ENCODE assay signal across 9 cellular contexts in the genomic region with DNA sequence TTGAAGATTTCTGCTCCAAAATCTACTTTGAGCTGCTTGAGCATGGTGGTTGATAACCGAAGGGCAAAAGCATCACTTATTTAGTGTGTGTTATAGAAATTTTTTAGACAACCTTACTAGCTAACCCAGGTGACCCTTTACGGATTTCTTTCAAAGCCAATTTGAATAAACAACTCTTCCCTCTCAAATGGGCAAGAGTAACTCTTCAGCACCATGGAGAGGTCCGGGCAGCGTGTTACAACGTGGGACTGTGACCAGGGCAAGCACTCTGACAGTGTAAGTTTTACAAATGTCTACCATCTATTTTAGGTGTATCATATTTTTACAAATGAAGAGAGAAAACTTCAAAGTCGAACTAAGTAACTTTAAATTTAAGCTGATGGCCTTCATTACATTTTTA.
DNase-seq lines count a peak whose midpoint lies in the region; ATAC-seq and TF ChIP-seq lines count a peak whose summit lies in the region.
"Had no signal": no experiment of that assay in that cellular context is flagged by ENCODE, and none has a peak within 500 bp of the region (broad histone marks: within the 10 kb centered on the region; RNA-seq: fewer than 3 reads in every experiment).

No MANE protein-coding gene starts in this region.

- TF ChIP-seq CTCF in GM23338 (conservative IDR thresholded peaks at IDR 0.05; ENCODE audit: low read depth in 2 of 2): no peak
- no peak for TF ChIP-seq CTCF in colonic mucosa (IDR thresholded peaks at IDR 0.05)

- no peaks in the 10 kb centered on the region; the same call in 1 of the 2 replicates for H4K20me1 ChIP-seq in GM23338 (replicated peaks; ENCODE audit: insufficient read depth)

- H2AFZ ChIP-seq in GM23338: no peak overlapping the region

- DNase-seq in GM23338 (ENCODE audit: low spot score): peak; percentile 84
- DNase-seq in NAMALWA (ENCODE audit: low spot score): peak; percentile 47
- DNase-seq in colonic mucosa: peak; percentile 21
- peak; percentile 80 for DNase-seq in myocyte (ENCODE audit: low read depth)
- no peak for DNase-seq in NCI-H2029 (lab: John Stamatoyannopoulos, UW)
- DNase-seq in cerebellar nuclear complex (lab: John Stamatoyannopoulos, UW): no peak
- no peak for DNase-seq in stimulated activated CD4-positive, alpha-beta T cell treated with anti-CD3 and anti-CD28 coated beads, Interleukin-12 subunit alpha, Interleukin-12 subunit beta, amount 100 ng/mL, for 4 hours
- DNase-seq: NCI-H187 treated with DMSO at 0.1 percent for 48 hours had no signal

- H3K36me3 ChIP-seq in GM23338 (ENCODE audit: insufficient read depth): no peaks in the 10 kb centered on the region
- no peaks in the 10 kb centered on the region for H3K36me3 ChIP-seq in colonic mucosa

- H3K27me3 ChIP-seq in GM23338 (ENCODE audit: insufficient read depth) (no peaks in the 10 kb centered on the region), colonic mucosa (no peaks in the 10 kb centered on the region)

- no peak overlapping the region for H3K4me2 ChIP-seq in GM23338

- no peaks in the 10 kb centered on the region for H3K79me2 ChIP-seq in GM23338 (replicated peaks; ENCODE audit: insufficient read depth)

- peak; percentile 70 for ATAC-seq in GM23338
- ATAC-seq in stimulated activated memory B cell treated with anti-CD40 and anti-IgM and Interleukin-4, amounts not matched to agents 10 μg/mL and 1 μg/mL and 100 μg/mL, for 72 hours: no peak

- H3K4me3 ChIP-seq in GM23338 (no peak overlapping the region), colonic mucosa (no peak overlapping the region)

- no peaks in the 10 kb centered on the region for H3K9me2 ChIP-seq in GM23338 (ENCODE audit: insufficient read depth)

- no peak overlapping the region for H3K27ac Mint-ChIP-seq in GM23338
- H3K27ac Mint-ChIP-seq in stimulated activated memory B cell treated with anti-CD40 and anti-IgM and Interleukin-4, amounts not matched to agents 10 μg/mL and 1 μg/mL and 100 μg/mL, for 72 hours: no peak overlapping the region

- no peaks in the 10 kb centered on the region for H3K9me3 Mint-ChIP-seq in GM23338
- no peaks in the 10 kb centered on the region for H3K9me3 Mint-ChIP-seq in stimulated activated memory B cell treated with anti-CD40 and anti-IgM and Interleukin-4, amounts not matched to agents 10 μg/mL and 1 μg/mL and 100 μg/mL, for 72 hours

- H3K4me3 Mint-ChIP-seq in GM23338: no peak overlapping the region
- H3K4me3 Mint-ChIP-seq in stimulated activated memory B cell treated with anti-CD40 and anti-IgM and Interleukin-4, amounts not matched to agents 10 μg/mL and 1 μg/mL and 100 μg/mL, for 72 hours: no peak overlapping the region

- H3K27me3 Mint-ChIP-seq in GM23338 (ENCODE audit: insufficient read depth, low read depth, poor library complexity): no peaks in the 10 kb centered on the region
- peaks cover 9% of the 10 kb centered on the region for H3K27me3 Mint-ChIP-seq in stimulated activated memory B cell treated with anti-CD40 and anti-IgM and Interleukin-4, amounts not matched to agents 10 μg/mL and 1 μg/mL and 100 μg/mL, for 72 hours

- no peaks in the 10 kb centered on the region for H3K4me1 Mint-ChIP-seq in GM23338
- no peaks in the 10 kb centered on the region for H3K4me1 Mint-ChIP-seq in stimulated activated memory B cell treated with anti-CD40 and anti-IgM and Interleukin-4, amounts not matched to agents 10 μg/mL and 1 μg/mL and 100 μg/mL, for 72 hours

- no peaks in the 10 kb centered on the region for H3F3A ChIP-seq in GM23338 (replicated peaks; ENCODE audit: low read depth)

- intact Hi-C loops in colonic mucosa (cut with DNase I): no loop called here

- H3K27ac ChIP-seq in GM23338 (ENCODE audit: low read depth) (no peak overlapping the region), colonic mucosa (no peak overlapping the region)

- no peaks in the 10 kb centered on the region for H3K36me3 Mint-ChIP-seq in GM23338 (ENCODE audit: low read depth)
- no peaks in the 10 kb centered on the region for H3K36me3 Mint-ChIP-seq in stimulated activated memory B cell treated with anti-CD40 and anti-IgM and Interleukin-4, amounts not matched to agents 10 μg/mL and 1 μg/mL and 100 μg/mL, for 72 hours

- no peaks in the 10 kb centered on the region for H3K4me1 ChIP-seq in GM23338 (ENCODE audit: insufficient read depth)
- H3K4me1 ChIP-seq in colonic mucosa: no peaks in the 10 kb centered on the region

- H3K9me3 ChIP-seq in colonic mucosa: no peaks in the 10 kb centered on the region

- no peak overlapping the region for H3K9ac ChIP-seq in colonic mucosa (ENCODE audit: low read depth in 2 of 2, low read length in 2 of 2)

TF ChIP-seq in GM23338, 12 proteins besides CTCF, POLR2A, EP300 and RAD21:
- TF ChIP-seq, protein P1, sequence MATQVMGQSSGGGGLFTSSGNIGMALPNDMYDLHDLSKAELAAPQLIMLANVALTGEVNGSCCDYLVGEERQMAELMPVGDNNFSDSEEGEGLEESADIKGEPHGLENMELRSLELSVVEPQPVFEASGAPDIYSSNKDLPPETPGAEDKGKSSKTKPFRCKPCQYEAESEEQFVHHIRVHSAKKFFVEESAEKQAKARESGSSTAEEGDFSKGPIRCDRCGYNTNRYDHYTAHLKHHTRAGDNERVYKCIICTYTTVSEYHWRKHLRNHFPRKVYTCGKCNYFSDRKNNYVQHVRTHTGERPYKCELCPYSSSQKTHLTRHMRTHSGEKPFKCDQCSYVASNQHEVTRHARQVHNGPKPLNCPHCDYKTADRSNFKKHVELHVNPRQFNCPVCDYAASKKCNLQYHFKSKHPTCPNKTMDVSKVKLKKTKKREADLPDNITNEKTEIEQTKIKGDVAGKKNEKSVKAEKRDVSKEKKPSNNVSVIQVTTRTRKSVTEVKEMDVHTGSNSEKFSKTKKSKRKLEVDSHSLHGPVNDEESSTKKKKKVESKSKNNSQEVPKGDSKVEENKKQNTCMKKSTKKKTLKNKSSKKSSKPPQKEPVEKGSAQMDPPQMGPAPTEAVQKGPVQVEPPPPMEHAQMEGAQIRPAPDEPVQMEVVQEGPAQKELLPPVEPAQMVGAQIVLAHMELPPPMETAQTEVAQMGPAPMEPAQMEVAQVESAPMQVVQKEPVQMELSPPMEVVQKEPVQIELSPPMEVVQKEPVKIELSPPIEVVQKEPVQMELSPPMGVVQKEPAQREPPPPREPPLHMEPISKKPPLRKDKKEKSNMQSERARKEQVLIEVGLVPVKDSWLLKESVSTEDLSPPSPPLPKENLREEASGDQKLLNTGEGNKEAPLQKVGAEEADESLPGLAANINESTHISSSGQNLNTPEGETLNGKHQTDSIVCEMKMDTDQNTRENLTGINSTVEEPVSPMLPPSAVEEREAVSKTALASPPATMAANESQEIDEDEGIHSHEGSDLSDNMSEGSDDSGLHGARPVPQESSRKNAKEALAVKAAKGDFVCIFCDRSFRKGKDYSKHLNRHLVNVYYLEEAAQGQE (IDR thresholded peaks at IDR 0.05; ENCODE audit: unreplicated experiment): peak; percentile 88
- no peak for TF ChIP-seq EZH2 (IDR thresholded peaks at IDR 0.05; ENCODE audit: low read depth, unreplicated experiment)

Comparison
In these comparisons a context has a peak if more than half of its experiments do, and no peak if none do; other contexts are left out.
1. DNase-seq: peak in GM23338 (single experiment), NAMALWA (single experiment), colonic mucosa (single experiment) and myocyte (single experiment); none in NCI-H2029 (single experiment), cerebellar nuclear complex (0 of 2) and stimulated activated CD4-positive, alpha-beta T cell treated with anti-CD3 and anti-CD28 coated beads, Interleukin-12 subunit alpha, Interleukin-12 subunit beta, amount 100 ng/mL, for 4 hours (single experiment).